19 cellular contexts compared by ENCODE assay signal in genomic region chr1:163596541-163597258, GRCh38.
DNase-seq lines count a peak whose midpoint lies in the region; ATAC-seq and TF ChIP-seq lines count a peak whose summit lies in the region.
"Had no signal": no experiment of that assay in that cellular context is flagged by ENCODE, and none has a peak within 500 bp of the region (broad histone marks: within the 10 kb centered on the region; RNA-seq: fewer than 3 reads in every experiment).

No MANE protein-coding gene starts in this region.

- intact Hi-C loops in OCI-LY7 (cut with micrococcal nuclease; ENCODE audit: unreplicated experiment), result no loop called here

- no peaks in the 10 kb centered on the region; the same call in 1 of the 2 replicates for H3K9me2 ChIP-seq in OCI-LY7 (ENCODE audit: insufficient read depth, low read length)

- H3K27ac ChIP-seq in BLaER1 (peak overlapping the region; percentile 24), HUES64 (ENCODE audit: low read depth, low read length) (peak overlapping the region; percentile 94), OCI-LY7 (ENCODE audit: low read depth, low read length, poor library complexity, severe bottlenecking) (peak overlapping the region; percentile 58), iPS-18a (ENCODE audit: low read length) (peak overlapping the region; percentile 94)
- H3K27ac ChIP-seq: body of pancreas, KMS-11, SK-N-MC had no signal

- H3K36me3 ChIP-seq in BLaER1 (no peaks in the 10 kb centered on the region), HUES64 (ENCODE audit: insufficient read depth, low read length) (no peaks in the 10 kb centered on the region), OCI-LY7 (ENCODE audit: insufficient read depth, low read length) (no peaks in the 10 kb centered on the region), iPS-18a (ENCODE audit: control insufficient read depth, low read depth, low read length) (no peaks in the 10 kb centered on the region)

- POLR2A ChIA-PET in OCI-LY7 (lab: Charles Lee), result interaction anchor here (1.2 to 1.7 kb wide), 2 partner anchors 12 to 70 kb away, joined by 3 to 6 read pairs; no protein-coding TSS in a partner anchor

- H3K27me3 ChIP-seq in BLaER1 (no peaks in the 10 kb centered on the region), HUES64 (ENCODE audit: insufficient read depth, low read length) (no peaks in the 10 kb centered on the region), iPS-18a (ENCODE audit: control insufficient read depth, insufficient read depth, low read length) (no peaks in the 10 kb centered on the region)
- H3K27me3 ChIP-seq: body of pancreas had no signal

- H3K4me1 ChIP-seq in BLaER1 (peaks cover 24% of the 10 kb centered on the region), HUES64 (ENCODE audit: insufficient read depth, low read length) (peaks cover 27% of the 10 kb centered on the region), OCI-LY7 (ENCODE audit: insufficient read depth, low read length, poor library complexity, severe bottlenecking) (peaks cover 18% of the 10 kb centered on the region), iPS-18a (ENCODE audit: control insufficient read depth, low read depth, low read length) (peaks cover 17% of the 10 kb centered on the region)
- H3K4me1 ChIP-seq: body of pancreas had no signal

- TF ChIP-seq CTCF in OCI-LY7 (conservative IDR thresholded peaks at IDR 0.05; ENCODE audit: low read length), result no peak

- peak overlapping the region; percentile 84 for H2AFZ ChIP-seq in OCI-LY7 (ENCODE audit: low read length)

- DNase-seq in OCI-LY7 (ENCODE audit: low spot score) (peak; percentile 73), NCI-H146 treated with DMSO at 0.1 percent for 48 hours (lab: John Stamatoyannopoulos, UW; ENCODE audit: unreplicated experiment) (no peak), T-helper 2 cell (no peak)
- DNase-seq: activated CD4-positive, alpha-beta T cell treated with anti-CD3 and anti-CD28 coated beads for 4 hours; body of pancreas; DMS 273 treated with DMSO at 0.1 percent for 48 hours; NCI-H1048; NCI-H2029 treated with DMSO at 0.1 percent for 48 hours; NCI-H82; stimulated activated CD4-positive, alpha-beta T cell treated with anti-CD3 and anti-CD28 coated beads, Interleukin-4, amount 100 ng/mL, for 4 hours; T1000 had no signal

- H3K9ac ChIP-seq in BLaER1 (no peak overlapping the region), HUES64 (ENCODE audit: low read depth, low read length) (peak overlapping the region; percentile 51; the same call in 1 of the 2 replicates), iPS-18a (ENCODE audit: low read length) (peak overlapping the region; percentile 56)
- H3K9ac ChIP-seq: KMS-11 had no signal

- H4K20me1 ChIP-seq in BLaER1 (no peaks in the 10 kb centered on the region), OCI-LY7 (ENCODE audit: insufficient read depth, low read length) (no peaks in the 10 kb centered on the region)

- H3K9me3 ChIP-seq in BLaER1 (peaks cover 25% of the 10 kb centered on the region), HUES64 (ENCODE audit: insufficient read depth, low read depth, low read length) (0 out of 2 replicates have a peak, but pooled peaks cover 11% of the 10 kb centered on the region), OCI-LY7 (ENCODE audit: low read length) (0 out of 2 replicates have a peak, but pooled peaks cover 3% of the 10 kb centered on the region), iPS-18a (ENCODE audit: control insufficient read depth, low read depth, low read length) (peaks cover 6% of the 10 kb centered on the region)
- H3K9me3 ChIP-seq: body of pancreas had no signal

- WGBS in HUES64, result 72% methylated on average over 4 of the region's 5 CpGs

- ATAC-seq in GM21737 (IDR thresholded peaks at IDR 0.05; ENCODE audit: unreplicated experiment), result no peak
- ATAC-seq in HG03108 (IDR thresholded peaks at IDR 0.05; ENCODE audit: unreplicated experiment), result no peak
- ATAC-seq: body of pancreas, left lobe of liver had no signal

- no TSS peak for BruUV-seq in OCI-LY7 (replicated peaks; lab: Mats Ljungman, UMichigan)

- H3K79me2 ChIP-seq in OCI-LY7 (ENCODE audit: insufficient read depth, low read depth, low read length), result no peaks in the 10 kb centered on the region

- CTCF ChIA-PET in OCI-LY7 (lab: Charles Lee; ENCODE audit: unreplicated experiment), result no interaction called here

- peak overlapping the region; percentile 71 for H3K4me2 ChIP-seq in BLaER1
- peak overlapping the region; percentile 58 for H3K4me2 ChIP-seq in OCI-LY7 (ENCODE audit: low read length)
- H3K4me2 ChIP-seq: KMS-11 had no signal

- H3K4me3 ChIP-seq in BLaER1, result no peak overlapping the region
- H3K4me3 ChIP-seq in HUES64 (ENCODE audit: low read length), result peak overlapping the region; percentile 15; the same call in 1 of the 2 replicates
- H3K4me3 ChIP-seq in OCI-LY7 (ENCODE audit: low read depth, low read length, poor library complexity, severe bottlenecking), result peak overlapping the region; percentile 38
- H3K4me3 ChIP-seq in iPS-18a (ENCODE audit: low read length), result peak overlapping the region; percentile 28
- H3K4me3 ChIP-seq: body of pancreas, SK-N-MC had no signal

Comparison
In these comparisons a context has a peak if more than half of its experiments do, and no peak if none do; other contexts are left out.
1. H3K27ac ChIP-seq: peak in every context shown above with its lines; median percentile 94 in HUES64; 94 in iPS-18a; 58 in OCI-LY7; 24 in BLaER1.